ENCODE assay signal across 1 cellular context in the genomic region with DNA sequence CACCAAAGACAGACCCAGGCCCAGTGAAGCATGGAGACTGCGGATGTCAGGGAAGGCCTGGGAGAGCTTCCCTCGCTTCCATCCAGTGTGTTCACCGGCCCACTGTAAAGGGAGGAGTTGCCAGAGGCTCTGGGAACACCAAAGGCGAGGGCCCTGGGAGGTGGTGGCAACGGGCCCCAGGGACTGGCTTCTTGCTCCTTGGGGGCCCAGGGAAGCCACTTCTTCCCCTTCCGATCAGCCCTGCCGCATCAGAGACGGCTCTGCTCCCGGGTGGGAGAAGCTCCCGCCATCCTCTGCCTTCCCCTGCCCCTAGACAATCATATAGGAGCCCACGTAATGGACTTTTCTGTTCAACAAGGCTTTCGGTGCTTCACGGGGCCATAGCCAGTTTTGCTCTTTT.
TF ChIP-seq lines count a peak whose summit lies in the region.

No MANE protein-coding gene starts in this region.

TF ChIP-seq in HepG2, 621 proteins besides CTCF, POLR2A, EP300 and RAD21 (continued from another document):
- TF ChIP-seq, protein P1, sequence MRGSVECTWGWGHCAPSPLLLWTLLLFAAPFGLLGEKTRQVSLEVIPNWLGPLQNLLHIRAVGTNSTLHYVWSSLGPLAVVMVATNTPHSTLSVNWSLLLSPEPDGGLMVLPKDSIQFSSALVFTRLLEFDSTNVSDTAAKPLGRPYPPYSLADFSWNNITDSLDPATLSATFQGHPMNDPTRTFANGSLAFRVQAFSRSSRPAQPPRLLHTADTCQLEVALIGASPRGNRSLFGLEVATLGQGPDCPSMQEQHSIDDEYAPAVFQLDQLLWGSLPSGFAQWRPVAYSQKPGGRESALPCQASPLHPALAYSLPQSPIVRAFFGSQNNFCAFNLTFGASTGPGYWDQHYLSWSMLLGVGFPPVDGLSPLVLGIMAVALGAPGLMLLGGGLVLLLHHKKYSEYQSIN (CRISPR knock-in tag; IDR thresholded peaks at IDR 0.05; ENCODE audit: borderline replicate concordance), result no peak
- TF ChIP-seq, protein P2, sequence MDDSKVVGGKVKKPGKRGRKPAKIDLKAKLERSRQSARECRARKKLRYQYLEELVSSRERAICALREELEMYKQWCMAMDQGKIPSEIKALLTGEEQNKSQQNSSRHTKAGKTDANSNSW (CRISPR knock-in tag; IDR thresholded peaks at IDR 0.05; ENCODE audit: borderline replicate concordance), result no peak
- TF ChIP-seq, protein P3, sequence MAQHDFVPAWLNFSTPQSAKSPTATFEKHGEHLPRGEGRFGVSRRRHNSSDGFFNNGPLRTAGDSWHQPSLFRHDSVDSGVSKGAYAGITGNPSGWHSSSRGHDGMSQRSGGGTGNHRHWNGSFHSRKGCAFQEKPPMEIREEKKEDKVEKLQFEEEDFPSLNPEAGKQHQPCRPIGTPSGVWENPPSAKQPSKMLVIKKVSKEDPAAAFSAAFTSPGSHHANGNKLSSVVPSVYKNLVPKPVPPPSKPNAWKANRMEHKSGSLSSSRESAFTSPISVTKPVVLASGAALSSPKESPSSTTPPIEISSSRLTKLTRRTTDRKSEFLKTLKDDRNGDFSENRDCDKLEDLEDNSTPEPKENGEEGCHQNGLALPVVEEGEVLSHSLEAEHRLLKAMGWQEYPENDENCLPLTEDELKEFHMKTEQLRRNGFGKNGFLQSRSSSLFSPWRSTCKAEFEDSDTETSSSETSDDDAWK (CRISPR knock-in tag; IDR thresholded peaks at IDR 0.05), result no peak
- no peak for TF ChIP-seq MAFF (IDR thresholded peaks at IDR 0.05; ENCODE audit: low read depth, low read length)
- TF ChIP-seq ZNF800 (CRISPR knock-in tag; IDR thresholded peaks at IDR 0.05), result no peak
- TF ChIP-seq ZNF234 (CRISPR knock-in tag; conservative IDR thresholded peaks at IDR 0.05), result no peak
- TF ChIP-seq ZSCAN25 (CRISPR knock-in tag; IDR thresholded peaks at IDR 0.05), result no peak
- TF ChIP-seq, protein P4, sequence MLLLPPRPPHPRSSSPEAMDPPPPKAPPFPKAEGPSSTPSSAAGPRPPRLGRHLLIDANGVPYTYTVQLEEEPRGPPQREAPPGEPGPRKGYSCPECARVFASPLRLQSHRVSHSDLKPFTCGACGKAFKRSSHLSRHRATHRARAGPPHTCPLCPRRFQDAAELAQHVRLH (CRISPR knock-in tag; IDR thresholded peaks at IDR 0.05; ENCODE audit: borderline replicate concordance, low read depth), result no peak
- TF ChIP-seq ZFP91 (CRISPR knock-in tag; IDR thresholded peaks at IDR 0.05; ENCODE audit: borderline replicate concordance), result no peak
- TF ChIP-seq ZNF773 (CRISPR knock-in tag; IDR thresholded peaks at IDR 0.05; ENCODE audit: borderline replicate concordance), result no peak
- TF ChIP-seq MIER2 (CRISPR knock-in tag; IDR thresholded peaks at IDR 0.05), result no peak
- no peak for TF ChIP-seq ZNF614 (CRISPR knock-in tag; IDR thresholded peaks at IDR 0.05; ENCODE audit: borderline replicate concordance)
- no peak for TF ChIP-seq ZNF605 (CRISPR knock-in tag; IDR thresholded peaks at IDR 0.05)
- no peak for TF ChIP-seq HNF1B (CRISPR knock-in tag; IDR thresholded peaks at IDR 0.05)
- TF ChIP-seq ZNF501 (CRISPR knock-in tag; IDR thresholded peaks at IDR 0.05), result no peak
